In the genomic region with DNA sequence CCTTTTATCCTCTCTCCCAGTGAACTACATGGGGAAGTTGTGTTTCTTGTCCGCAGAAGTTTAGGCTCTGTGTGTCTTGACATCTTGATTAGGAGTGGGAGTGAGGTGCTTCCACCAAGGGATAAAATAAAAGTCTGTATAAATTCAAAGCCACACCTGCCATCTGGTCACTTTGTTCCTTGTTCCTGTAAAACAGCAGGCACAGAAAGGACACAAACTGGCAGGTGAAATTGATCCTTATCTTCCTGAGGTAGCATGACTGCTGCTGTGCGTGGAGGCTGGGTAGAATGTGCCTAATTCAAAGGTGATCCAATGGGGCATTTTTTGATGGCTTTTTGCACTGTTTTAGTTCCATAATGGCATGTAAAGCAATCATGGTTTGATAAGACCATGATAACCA, we compare ENCODE assay signal across 16 cellular contexts.
DNase-seq lines count a peak whose midpoint lies in the region; ATAC-seq and TF ChIP-seq lines count a peak whose summit lies in the region.
"Had no signal": no experiment of that assay in that cellular context is flagged by ENCODE, and none has a peak within 500 bp of the region (broad histone marks: within the 10 kb centered on the region; RNA-seq: fewer than 3 reads in every experiment).

No MANE protein-coding gene starts in this region.

- H3K9me3 ChIP-seq in colonic mucosa (no peaks in the 10 kb centered on the region), sigmoid colon (no peaks in the 10 kb centered on the region)
- H3K9me3 ChIP-seq: Peyer's patch had no signal

- H3K9ac ChIP-seq in colonic mucosa (ENCODE audit: low read depth in 2 of 2, low read length in 2 of 2), result no peak overlapping the region
- H3K9ac ChIP-seq: KMS-11 had no signal

- H3K36me3 ChIP-seq in colonic mucosa, result no peaks in the 10 kb centered on the region
- no peaks in the 10 kb centered on the region for H3K36me3 ChIP-seq in sigmoid colon
- H3K36me3 ChIP-seq: Peyer's patch had no signal

- no peak overlapping the region for H3K4me3 ChIP-seq in colonic mucosa
- H3K4me3 ChIP-seq in sigmoid colon, result no peak overlapping the region
- H3K4me3 ChIP-seq: Peyer's patch had no signal

- intact Hi-C loops in colonic mucosa (cut with DNase I), result no loop called here
- intact Hi-C loops in sigmoid colon (cut with DNase I), result no loop called here

- no peak for TF ChIP-seq POLR2A in sigmoid colon (IDR thresholded peaks at IDR 0.05)

- DNase-seq in NCI-H2107 treated with DMSO at 0.1 percent for 48 hours (lab: John Stamatoyannopoulos, UW; ENCODE audit: unreplicated experiment) (peak; percentile 61), NCI-H2107 (lab: John Stamatoyannopoulos, UW) (no peak), NCI-H146 treated with DMSO at 0.1 percent for 48 hours (lab: John Stamatoyannopoulos, UW; ENCODE audit: unreplicated experiment) (peak; percentile 91), colonic mucosa (peak; percentile 43), middle frontal gyrus (ENCODE audit: extremely low spot score, low spot score) (no peak), sigmoid colon (no peak)
- DNase-seq: Calu3; CD4-positive, alpha-beta memory T cell; DMS79 treated with DMSO at 0.1 percent for 48 hours; NCI-H1436; NCI-H2029 treated with DMSO at 0.1 percent for 48 hours; Peyer's patch had no signal

- ATAC-seq in GM19328 (IDR thresholded peaks at IDR 0.05; ENCODE audit: unreplicated experiment), result no peak
- ATAC-seq: Right ventricle myocardium inferior had no signal

- no peaks in the 10 kb centered on the region for H3K27me3 ChIP-seq in colonic mucosa
- no peaks in the 10 kb centered on the region for H3K27me3 ChIP-seq in sigmoid colon
- H3K27me3 ChIP-seq: Peyer's patch had no signal

- WGBS in sigmoid colon, 2 donors, result 17 to 59% methylated on average over 2 of the region's 2 CpGs

- TF ChIP-seq CTCF in C4-2B (conservative IDR thresholded peaks at IDR 0.05) (no peak), colonic mucosa (IDR thresholded peaks at IDR 0.05) (no peak), sigmoid colon (IDR thresholded peaks at IDR 0.05) (no peak)

- no peak for TF ChIP-seq EP300 in sigmoid colon (IDR thresholded peaks at IDR 0.05)

- no peaks in the 10 kb centered on the region for H3K4me1 ChIP-seq in colonic mucosa
- no peaks in the 10 kb centered on the region for H3K4me1 ChIP-seq in sigmoid colon
- H3K4me1 ChIP-seq: Peyer's patch had no signal

- peak overlapping the region; percentile 55; the same call in 1 of the 2 replicates for H3K27ac ChIP-seq in C4-2B
- H3K27ac ChIP-seq in colonic mucosa, result no peak overlapping the region
- no peak overlapping the region for H3K27ac ChIP-seq in sigmoid colon
- H3K27ac ChIP-seq: KMS-11, Peyer's patch had no signal

Comparison
In these comparisons a context has a peak if more than half of its experiments do, and no peak if none do; other contexts are left out.
1. DNase-seq: peak in NCI-H2107 treated with DMSO at 0.1 percent for 48 hours (single experiment), NCI-H146 treated with DMSO at 0.1 percent for 48 hours (single experiment) and colonic mucosa (single experiment); none in NCI-H2107 (single experiment), middle frontal gyrus (single experiment) and sigmoid colon (single experiment).